ENCODE assay signal across 14 cellular contexts in genomic region chr11:64089027-64089360, GRCh38. TPM values are rescaled to one million over a fixed set of nuclear protein-coding genes. Genes with fewer than 3 reads are reported as not detected.
"Had no signal": no experiment of that assay in that cellular context is flagged by ENCODE, and none has a peak within 500 bp of the region (broad histone marks: within the 10 kb centered on the region; RNA-seq: fewer than 3 reads in every experiment).

No MANE protein-coding gene starts in this region.

- H3K4me3 ChIP-seq: adrenal gland, body of pancreas, ovary had no signal

- H3K27ac ChIP-seq: body of pancreas, ovary had no signal

- DNase-seq: activated naive CD4-positive, alpha-beta T cell treated with anti-CD3 and anti-CD28 coated beads, Interleukin-2, amount 50 U/mL, for 16 hours; body of pancreas; hippocampal formation; kidney glomerular epithelial cell; mammary epithelial cell; ovary; stimulated activated CD4-positive, alpha-beta T cell treated with anti-CD3 and anti-CD28 coated beads, Interleukin-2, amount 100 ng/mL, for 48 hours had no signal

- H3K27me3 Mint-ChIP-seq: stimulated activated naive CD8-positive, alpha-beta T cell treated with anti-CD3 and anti-CD28 coated beads, Interleukin-15, Interleukin-2, amounts not matched to agents 100 ng/mL and 50 ng/mL, for 24 hours had no signal

- H3K9me3 ChIP-seq: adrenal gland, body of pancreas, ovary had no signal

- H3K36me3 ChIP-seq: adrenal gland, ovary had no signal

- H3K9me3 Mint-ChIP-seq: activated T-helper 2 cell treated with anti-CD3 and anti-CD28 coated beads, Interferon-gamma antibody, Interleukin-2, Interleukin-4, amounts not matched to agents 10 μg/mL and 5 μg/mL and 100 μg/mL, durations not matched to agents 14 hours and 24 hours and 36 hours; dendritic cell treated with granulocyte-macrophage colony-stimulating factor and Interleukin-4, amounts not matched to agents 40 ng/mL and 50 ng/mL, for 4 days; neural crest cell; stimulated activated naive CD8-positive, alpha-beta T cell treated with anti-CD3 and anti-CD28 coated beads, Interleukin-15, Interleukin-2, amounts not matched to agents 100 ng/mL and 50 ng/mL, for 24 hours had no signal

- H3K4me3 Mint-ChIP-seq: dendritic cell treated with granulocyte-macrophage colony-stimulating factor and Interleukin-4, amounts not matched to agents 40 ng/mL and 50 ng/mL, for 4 days; neural crest cell; stimulated activated naive CD8-positive, alpha-beta T cell treated with anti-CD3 and anti-CD28 coated beads, Interleukin-15, Interleukin-2, amounts not matched to agents 100 ng/mL and 50 ng/mL, for 24 hours had no signal

- H3K27ac Mint-ChIP-seq: activated T-helper 2 cell treated with anti-CD3 and anti-CD28 coated beads, Interferon-gamma antibody, Interleukin-2, Interleukin-4, amounts not matched to agents 10 μg/mL and 5 μg/mL and 100 μg/mL, durations not matched to agents 14 hours and 24 hours and 36 hours; dendritic cell treated with granulocyte-macrophage colony-stimulating factor and Interleukin-4, amounts not matched to agents 40 ng/mL and 50 ng/mL, for 4 days; stimulated activated naive CD8-positive, alpha-beta T cell treated with anti-CD3 and anti-CD28 coated beads, Interleukin-15, Interleukin-2, amounts not matched to agents 100 ng/mL and 50 ng/mL, for 24 hours had no signal

- H3K27me3 ChIP-seq: adrenal gland, body of pancreas, ovary had no signal

- ATAC-seq: body of pancreas had no signal

RNA-seq across cellular contexts. Expression of gene FLRT1, which starts 53.3 kb away (rescaled TPM):
- total RNA-seq: activated T-helper 2 cell treated with anti-CD3 and anti-CD28 coated beads, Interferon-gamma antibody, Interleukin-2, Interleukin-4, amounts not matched to agents 10 μg/mL and 5 μg/mL and 100 μg/mL, durations not matched to agents 14 hours and 24 hours and 36 hours; epithelial cell of proximal tubule; T-helper 2 cell treated with Interferon-gamma antibody and Interleukin-4, amounts not matched to agents 100 ng/mL and 5 ng/mL, for 36 hours had no signal
